21 cellular contexts compared by ENCODE assay signal in the genomic region with DNA sequence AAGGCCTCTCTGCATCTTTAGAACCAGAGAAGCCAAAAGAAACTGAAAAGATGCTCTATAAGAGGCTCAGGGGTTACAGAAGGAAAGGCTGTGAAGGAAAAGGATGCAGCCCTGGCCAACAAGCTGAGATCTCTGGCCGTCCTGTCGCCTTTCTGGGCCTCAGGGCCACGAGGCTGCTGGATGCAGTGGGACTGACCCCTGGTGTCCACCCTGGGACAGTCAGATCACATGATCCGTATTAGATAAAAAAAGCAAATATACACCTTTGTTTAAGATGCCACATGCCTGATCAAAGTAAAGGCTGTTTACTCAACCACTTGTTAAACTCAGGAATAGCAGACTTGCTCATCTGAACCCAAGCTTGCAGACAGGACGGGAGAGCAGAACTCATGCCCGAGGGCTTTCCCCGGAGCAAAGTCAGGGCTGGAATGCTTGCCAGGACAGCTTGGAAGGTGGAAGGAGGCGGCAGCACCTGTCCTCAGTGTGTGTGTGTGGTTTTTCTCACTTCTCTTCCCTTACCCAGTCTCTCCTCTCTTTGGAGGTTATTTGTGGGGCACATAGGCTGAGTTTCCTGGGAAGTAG.
DNase-seq lines count a peak whose midpoint lies in the region; ATAC-seq and TF ChIP-seq lines count a peak whose summit lies in the region.
"Had no signal": no experiment of that assay in that cellular context is flagged by ENCODE, and none has a peak within 500 bp of the region (broad histone marks: within the 10 kb centered on the region; RNA-seq: fewer than 3 reads in every experiment).

No MANE protein-coding gene starts in this region.

- H3K9me3 Mint-ChIP-seq in endothelial cell (ENCODE audit: unreplicated experiment) (no peaks in the 10 kb centered on the region), progenitor cell of endocrine pancreas (ENCODE audit: low read depth) (peaks cover 4% of the 10 kb centered on the region)

- H3K27me3 ChIP-seq in SJCRH30 = no peaks in the 10 kb centered on the region
- H3K27me3 ChIP-seq: BLaER1 had no signal

- no peak overlapping the region for H3K27ac Mint-ChIP-seq in endothelial cell (ENCODE audit: unreplicated experiment)
- H3K27ac Mint-ChIP-seq in progenitor cell of endocrine pancreas = no peak overlapping the region
- H3K27ac Mint-ChIP-seq: CD4-positive, alpha-beta memory T cell had no signal

- H3K27me3 Mint-ChIP-seq in endothelial cell (ENCODE audit: unreplicated experiment) (no peaks in the 10 kb centered on the region), progenitor cell of endocrine pancreas (peaks cover 76% of the 10 kb centered on the region)

- no peak overlapping the region for H3K4me3 Mint-ChIP-seq in endothelial cell (ENCODE audit: unreplicated experiment)
- no peak overlapping the region for H3K4me3 Mint-ChIP-seq in progenitor cell of endocrine pancreas (ENCODE audit: low read depth)
- H3K4me3 Mint-ChIP-seq: CD4-positive, alpha-beta memory T cell had no signal

- H3K9me3 ChIP-seq in SJCRH30 (replicated peaks) = peaks cover 10% of the 10 kb centered on the region
- H3K9me3 ChIP-seq: BLaER1 had no signal

- DNase-seq in ELR (ENCODE audit: low read depth) (peak; percentile 1), SJCRH30 (peak; percentile 33 to 57), endothelial cell (ENCODE audit: low spot score) (peak; percentile 7), progenitor cell of endocrine pancreas (ENCODE audit: low spot score, unreplicated experiment) (no peak), caudate nucleus (lab: John Stamatoyannopoulos, UW) (no peak), NCI-H2081 (lab: John Stamatoyannopoulos, UW) (no peak)
- DNase-seq: CD4-positive, alpha-beta memory T cell; GDM1; H7; KBM-7; NCI-H1092 treated with DMSO at 0.1 percent for 48 hours; NCI-H1436 treated with DMSO at 0.1 percent for 48 hours; NCI-H1930; NCI-H2227 treated with DMSO at 0.1 percent for 48 hours; NCI-H510A; NCI-H774; NK-92 treated with Interleukin-12 subunit alpha and Interleukin-12 subunit beta, amount 100 ng/mL, for 24 hours; SIG-M5 had no signal

- no peaks in the 10 kb centered on the region for H3K4me1 Mint-ChIP-seq in endothelial cell (ENCODE audit: unreplicated experiment)
- H3K4me1 Mint-ChIP-seq in progenitor cell of endocrine pancreas (ENCODE audit: low read depth) = peaks cover 10% of the 10 kb centered on the region
- H3K4me1 Mint-ChIP-seq: CD4-positive, alpha-beta memory T cell had no signal

- H3K4me3 ChIP-seq in SJCRH30 = no peak overlapping the region
- H3K4me3 ChIP-seq: BLaER1 had no signal

- H3K4me1 ChIP-seq in SJCRH30 = peaks cover 42% of the 10 kb centered on the region

- ATAC-seq in HG03045 (IDR thresholded peaks at IDR 0.05; ENCODE audit: unreplicated experiment) = no peak
- ATAC-seq: Panc1 had no signal

- H3K27ac ChIP-seq in SJCRH30 (no peak overlapping the region), caudate nucleus (ENCODE audit: low read depth, low read length) (no peak overlapping the region)
- H3K27ac ChIP-seq: BLaER1 had no signal

- no peaks in the 10 kb centered on the region for H3K36me3 ChIP-seq in SJCRH30
- H3K36me3 ChIP-seq: BLaER1 had no signal

- H3K36me3 Mint-ChIP-seq in endothelial cell (ENCODE audit: low read depth, unreplicated experiment) (peaks cover 5% of the 10 kb centered on the region), progenitor cell of endocrine pancreas (ENCODE audit: insufficient read depth) (peaks cover 2% of the 10 kb centered on the region)
- H3K36me3 Mint-ChIP-seq: CD4-positive, alpha-beta memory T cell had no signal

- TF ChIP-seq CTCF in endothelial cell (IDR thresholded peaks at IDR 0.05; ENCODE audit: unreplicated experiment) (no peak), progenitor cell of endocrine pancreas (IDR thresholded peaks at IDR 0.05; ENCODE audit: unreplicated experiment) (peak; percentile 32)

Comparison
In these comparisons a context has a peak if more than half of its experiments do, and no peak if none do; other contexts are left out.
1. DNase-seq: peak in ELR (single experiment), SJCRH30 (2 of 2) and endothelial cell (single experiment); none in progenitor cell of endocrine pancreas (single experiment), caudate nucleus (0 of 61) and NCI-H2081 (0 of 2).